ENCODE assay signal across 8 cellular contexts in genomic region chr6:96885187-96885631, GRCh38. TPM values are rescaled to one million over a fixed set of nuclear protein-coding genes. Genes with fewer than 3 reads are reported as not detected.
DNase-seq lines count a peak whose midpoint lies in the region; ATAC-seq, FAIRE-seq and TF ChIP-seq lines count a peak whose summit lies in the region.
"Not testable (repeated sequence)": the region's sequence is repeated elsewhere in the genome, so short reads cannot be mapped to it uniquely, and the experiment has no call there.

No MANE protein-coding gene starts in this region.

- not testable (repeated sequence) for TF ChIP-seq CTCF in GM12865 (IDR thresholded peaks at IDR 0.05; ENCODE audit: insufficient read depth, low read depth, low read length, missing control alignments); K562 (IDR thresholded peaks at IDR 0.05 in 2 of 3, conservative IDR thresholded peaks at IDR 0.05 in 1 of 3; ENCODE audit: insufficient read depth in 2 of 3, low read depth in 1 of 3, low read length in 3 of 3); type B pancreatic cell (conservative IDR thresholded peaks at IDR 0.05)

- TF ChIP-seq RAD21 in K562 (CRISPR knock-in tag; conservative IDR thresholded peaks at IDR 0.05 in 1 of 2, IDR thresholded peaks at IDR 0.05 in 1 of 2): not testable (repeated sequence)

- H3K36me3 ChIP-seq in K562 (ENCODE audit: control insufficient read depth, insufficient read depth, low read length): not testable (repeated sequence)

- H3K27ac ChIP-seq in K562 (ENCODE audit: extremely low read depth, low read depth, low read length): not testable (repeated sequence)

- H3K79me2 ChIP-seq in K562 (ENCODE audit: control insufficient read depth, insufficient read depth, low read length): not testable (repeated sequence)

- FAIRE-seq in K562 (lab: Jason Lieb, UNC): not testable (repeated sequence)

- not testable (repeated sequence) for H2AFZ ChIP-seq in K562 (ENCODE audit: low read depth, low read length)

- H3K4me2 ChIP-seq in K562 (ENCODE audit: insufficient read depth, low read length): not testable (repeated sequence)

- not testable (repeated sequence) for H3K4me1 ChIP-seq in K562 (replicated peaks in 1 of 2; ENCODE audit: control insufficient read depth in 2 of 2, insufficient read depth in 2 of 2, low read length in 2 of 2)

- H3K27ac Mint-ChIP-seq in type B pancreatic cell: not testable (repeated sequence)

- ATAC-seq in GM19467 (IDR thresholded peaks at IDR 0.05; ENCODE audit: unreplicated experiment) (peak; percentile 95), HG02798 (IDR thresholded peaks at IDR 0.05; ENCODE audit: poor library complexity, unreplicated experiment) (peak; percentile 95), HG03442 (IDR thresholded peaks at IDR 0.05; ENCODE audit: unreplicated experiment) (peak; percentile 96), K562 (peak; percentile 49; the same call in 2 of the 3 replicates)

- POLR2A ChIA-PET in K562 (lab: Yijun Ruan, JAX): interaction anchor here (1.2 to 1.7 kb wide), 2 partner anchors 10 to 20 kb away, joined by 3 read pairs; no protein-coding TSS in a partner anchor

- not testable (repeated sequence) for TF ChIP-seq POLR2A in K562 (conservative IDR thresholded peaks at IDR 0.05)

- not testable (repeated sequence) for BruUV-seq in K562 (replicated peaks; lab: Mats Ljungman, UMichigan)

- not testable (repeated sequence) for H3K9me1 ChIP-seq in K562 (ENCODE audit: control insufficient read depth, insufficient read depth, low read length)

- WGBS in K562 (ENCODE audit: insufficient coverage, low coverage, missing lambda C conversion rate): 15% methylated on average over 4 of the region's 5 CpGs

- H3K27me3 Mint-ChIP-seq in type B pancreatic cell: not testable (repeated sequence)

- H3K9me3 ChIP-seq in K562 (replicated peaks; ENCODE audit: control insufficient read depth, insufficient read depth, low read depth, low read length): not testable (repeated sequence)

- not testable (repeated sequence) for H3K9me3 Mint-ChIP-seq in type B pancreatic cell

- H3K36me3 Mint-ChIP-seq in type B pancreatic cell: not testable (repeated sequence)

- peak overlapping the region; percentile 12 for H3K4me3 Mint-ChIP-seq in type B pancreatic cell

- not testable (repeated sequence) for H4K20me1 ChIP-seq in K562 (replicated peaks; ENCODE audit: control insufficient read depth, insufficient read depth, low read length)

- intact Hi-C loops in K562 (cut with micrococcal nuclease): loop anchor here (10.0 kb wide), 1 partner anchor 340 kb away; no protein-coding TSS in a partner anchor

- not testable (repeated sequence) for TF ChIP-seq EP300 in K562 (IDR thresholded peaks at IDR 0.05; ENCODE audit: low read length)

- H3K9ac ChIP-seq in K562 (ENCODE audit: insufficient read depth in 1 of 2, low read depth in 2 of 2, low read length in 2 of 2): not testable (repeated sequence)

- H3K4me1 Mint-ChIP-seq in type B pancreatic cell (ENCODE audit: unreplicated experiment): not testable (repeated sequence)

- in situ Hi-C loops in K562 (cut with MboI): not testable (repeated sequence)

- not testable (repeated sequence) for H3K27me3 ChIP-seq in K562 (ENCODE audit: control insufficient read depth in 2 of 2, insufficient read depth in 2 of 2, low read length in 2 of 2)

- peak overlapping the region; percentile 43 for H3K4me3 ChIP-seq in GM12865 (ENCODE audit: low read depth, low read length)
- not testable (repeated sequence) for H3K4me3 ChIP-seq in K562

- CTCF ChIA-PET in K562 (lab: Yijun Ruan, JAX; ENCODE audit: low intra/inter-chr PET ratio): interaction anchor here (0.6 kb wide), 1 partner anchor 13 kb away, joined by 5 read pairs; the partner anchor contains the start of gene NDUFAF4

- DNase-seq in GM12865 (ENCODE audit: low read depth) (peak; percentile 61), NCI-H187 treated with DMSO at 0.1 percent for 48 hours (lab: John Stamatoyannopoulos, UW) (peak; percentile 91), SHP77 treated with DMSO at 0.1 percent for 48 hours (lab: John Stamatoyannopoulos, UW) (peak; percentile 16)
- DNase-seq in K562 (ENCODE audit: extremely low read depth in 1 of 4, low spot score in 3 of 4); type B pancreatic cell (ENCODE audit: extremely low spot score, unreplicated experiment): not testable (repeated sequence)

TF ChIP-seq in K562, 482 proteins besides CTCF, POLR2A, EP300 and RAD21:
- TF ChIP-seq CEBPG (CRISPR knock-in tag; IDR thresholded peaks at IDR 0.05); ATF3 (CRISPR knock-in tag; conservative IDR thresholded peaks at IDR 0.05): not testable (repeated sequence)
- TF ChIP-seq CEBPG (tag; conservative IDR thresholded peaks at IDR 0.05 in 1 of 2, IDR thresholded peaks at IDR 0.05 in 1 of 2) (peak in 1 of 2 experiments; percentile 76; a peak in 3 of 4 replicates), ATF3 (IDR thresholded peaks at IDR 0.05) (peak; percentile 70), CEBPB (tag; IDR thresholded peaks at IDR 0.05) (peak; percentile 67)

RNA-seq across cellular contexts. Expression of gene NDUFAF4, which starts 12.5 kb away (rescaled TPM):
- total RNA-seq in K562 (2011; cell fraction: chromatin; rRNA removed; ENCODE audit: low replicate concordance): 7.0 and 13.0 TPM in 2 replicates
- total RNA-seq in K562 (2011; cell fraction: nucleolus; rRNA removed): 5.3 and 5.7 TPM in 2 replicates
- 8.4 and 12.9 TPM in 2 replicates for total RNA-seq in K562 (2011; cell fraction: nucleoplasm; rRNA removed)
- total RNA-seq in K562 (2014; rRNA removed) (45.0 and 54.0 TPM in 2 replicates), K562 (2014; rRNA removed; fragmentation: Illumina TruSeq; extraction: Trizol) (151 and 180 TPM in 2 replicates), K562 (2015; rRNA removed; fragmentation: Illumina TruSeq; extraction: Trizol) (100 and 111 TPM in 2 replicates), K562 (2021) (127 and 142 TPM in 2 replicates), type B pancreatic cell (ENCODE audit: low replicate concordance) (37.4 and 53.0 TPM in 2 replicates)
- polyA plus RNA-seq in K562 (2011; rRNA removed) (146 and 171 TPM in 2 replicates), K562 (2014; fragmentation: Illumina TruSeq; extraction: Trizol) (106 and 136 TPM in 2 replicates), K562 (2014; fragmentation: Nextera tagmentation; extraction: Ambion mirVana) (100 to 1,000 TPM; 361 to 418 TPM), K562 (2014; rRNA removed) (115 and 117 TPM in 2 replicates)
- 16.7 and 34.7 TPM in 2 replicates for polyA plus RNA-seq in K562 (2011; cell fraction: cytosol; rRNA removed)
- 11.1 and 19.6 TPM in 2 replicates for polyA plus RNA-seq in K562 (2011; cell fraction: nucleus; rRNA removed)
- polyA plus RNA-seq in K562 (2012): 77.0 and 108 TPM in 2 replicates
- polyA minus RNA-seq in K562 (2011; rRNA and poly(A)+ RNA removed): 37.5 and 40.5 TPM in 2 replicates
- 36.0 and 36.3 TPM in 2 replicates for polyA minus RNA-seq in K562 (2011; cell fraction: cytosol; rRNA and poly(A)+ RNA removed)
- polyA minus RNA-seq in K562 (2011; cell fraction: nucleus; rRNA and poly(A)+ RNA removed): 6.6 and 15.2 TPM in 2 replicates

RNA-seq across cellular contexts. Expression of gene KLHL32, which starts 39.3 kb away (rescaled TPM):
- 1.7 and 2.6 TPM in 2 replicates for total RNA-seq in K562 (2011; cell fraction: chromatin; rRNA removed; ENCODE audit: low replicate concordance)
- total RNA-seq in K562 (2011; cell fraction: nucleolus; rRNA removed): 0.92 and 1.0 TPM in 2 replicates
- 1.8 and 2.4 TPM in 2 replicates for total RNA-seq in K562 (2011; cell fraction: nucleoplasm; rRNA removed)
- total RNA-seq in K562 (2014; rRNA removed) (0.59 and 0.86 TPM in 2 replicates), K562 (2014; rRNA removed; fragmentation: Illumina TruSeq; extraction: Trizol) (0.57 and 0.58 TPM in 2 replicates), K562 (2015; rRNA removed; fragmentation: Illumina TruSeq; extraction: Trizol) (0.34 and 0.58 TPM in 2 replicates), K562 (2021) (0.55 and 0.81 TPM in 2 replicates), type B pancreatic cell (ENCODE audit: low replicate concordance) (1.6 and 7.7 TPM in 2 replicates)
- polyA plus RNA-seq in K562 (2011; rRNA removed) (0.60 and 1.5 TPM in 2 replicates), K562 (2014; fragmentation: Illumina TruSeq; extraction: Trizol) (0.39 and 0.49 TPM in 2 replicates), K562 (2014; fragmentation: Nextera tagmentation; extraction: Ambion mirVana) (under 1 TPM; 0.53 to 0.69 TPM), K562 (2014; rRNA removed) (0.25 and 1.3 TPM in 2 replicates)
- polyA plus RNA-seq in K562 (2011; cell fraction: cytosol; rRNA removed): 0.78 and 1.3 TPM in 2 replicates
- 1.1 and 1.6 TPM in 2 replicates for polyA plus RNA-seq in K562 (2011; cell fraction: nucleus; rRNA removed)
- 0.40 and 0.62 TPM in 2 replicates for polyA plus RNA-seq in K562 (2012)
- 2.0 and 2.2 TPM in 2 replicates for polyA minus RNA-seq in K562 (2011; rRNA and poly(A)+ RNA removed)
- 0.48 TPM in 1 of 2 replicates, not detected in the other for polyA minus RNA-seq in K562 (2011; cell fraction: cytosol; rRNA and poly(A)+ RNA removed)
- polyA minus RNA-seq in K562 (2011; cell fraction: nucleus; rRNA and poly(A)+ RNA removed): 2.2 and 5.2 TPM in 2 replicates

RNA-seq across cellular contexts. Expression of gene GPR63, which starts 47.9 kb away (rescaled TPM):
- total RNA-seq in K562 (2011; cell fraction: chromatin; rRNA removed; ENCODE audit: low replicate concordance): 4.7 and 10.4 TPM in 2 replicates
- total RNA-seq in K562 (2011; cell fraction: nucleolus; rRNA removed): 2.8 and 3.4 TPM in 2 replicates
- 10.4 and 17.1 TPM in 2 replicates for total RNA-seq in K562 (2011; cell fraction: nucleoplasm; rRNA removed)
- total RNA-seq in K562 (2014; rRNA removed) (1.6 and 2.3 TPM in 2 replicates), K562 (2014; rRNA removed; fragmentation: Illumina TruSeq; extraction: Trizol) (4.4 and 4.7 TPM in 2 replicates), K562 (2015; rRNA removed; fragmentation: Illumina TruSeq; extraction: Trizol) (2.9 and 3.4 TPM in 2 replicates), K562 (2021) (3.6 and 3.7 TPM in 2 replicates), type B pancreatic cell (ENCODE audit: low replicate concordance) (4.0 and 4.2 TPM in 2 replicates)
- polyA plus RNA-seq in K562 (2011; rRNA removed) (4.5 and 4.7 TPM in 2 replicates), K562 (2014; fragmentation: Illumina TruSeq; extraction: Trizol) (3.7 and 5.1 TPM in 2 replicates), K562 (2014; fragmentation: Nextera tagmentation; extraction: Ambion mirVana) (1 to 10 TPM; 2.1 to 2.5 TPM), K562 (2014; rRNA removed) (3.7 and 4.3 TPM in 2 replicates)
- polyA plus RNA-seq in K562 (2011; cell fraction: cytosol; rRNA removed): 2.4 and 4.2 TPM in 2 replicates
- 6.6 and 6.7 TPM in 2 replicates for polyA plus RNA-seq in K562 (2011; cell fraction: nucleus; rRNA removed)
- polyA plus RNA-seq in K562 (2012): 1.9 and 2.2 TPM in 2 replicates
- polyA minus RNA-seq in K562 (2011; rRNA and poly(A)+ RNA removed): 4.4 and 5.5 TPM in 2 replicates
- 2.6 and 3.4 TPM in 2 replicates for polyA minus RNA-seq in K562 (2011; cell fraction: cytosol; rRNA and poly(A)+ RNA removed)
- polyA minus RNA-seq in K562 (2011; cell fraction: nucleus; rRNA and poly(A)+ RNA removed): 3.1 and 3.8 TPM in 2 replicates
